Comparison of ENCODE assay signal across 20 cellular contexts in genomic region chr4:1235381-1236102, GRCh38. TPM values are rescaled to one million over a fixed set of nuclear protein-coding genes. Genes with fewer than 3 reads are reported as not detected.
DNase-seq lines count a peak whose midpoint lies in the region; ATAC-seq and TF ChIP-seq lines count a peak whose summit lies in the region.
"Had no signal": no experiment of that assay in that cellular context is flagged by ENCODE, and none has a peak within 500 bp of the region (broad histone marks: within the 10 kb centered on the region; RNA-seq: fewer than 3 reads in every experiment).

No MANE protein-coding gene starts in this region.

- no peaks in the 10 kb centered on the region for H3K4me1 Mint-ChIP-seq in activated naive CD4-positive, alpha-beta T cell treated with anti-CD3 and anti-CD28 coated beads for 36 hours (ENCODE audit: low read depth)
- peaks cover 24% of the 10 kb centered on the region for H3K4me1 Mint-ChIP-seq in central memory CD8-positive, alpha-beta T cell
- H3K4me1 Mint-ChIP-seq in nephron progenitor cell (peaks cover 32% of the 10 kb centered on the region), type B pancreatic cell (ENCODE audit: unreplicated experiment) (peaks cover 15% of the 10 kb centered on the region)
- H3K4me1 Mint-ChIP-seq: activated T-helper 17 cell treated with anti-CD3 and anti-CD28 coated beads, Interleukin-2, amount 50 U/mL, for 72 hours had no signal

- H3K79me2 ChIP-seq in MM.1S (ENCODE audit: low read length), result peaks cover 55% of the 10 kb centered on the region

- H3K4me1 ChIP-seq in MM.1S (ENCODE audit: low read length), result no peaks in the 10 kb centered on the region

- no peak overlapping the region for H2AFZ ChIP-seq in MM.1S (ENCODE audit: low read length)

- H4K20me1 ChIP-seq in MM.1S (ENCODE audit: insufficient read depth, low read length), result no peaks in the 10 kb centered on the region

- H3K27me3 Mint-ChIP-seq in activated naive CD4-positive, alpha-beta T cell treated with anti-CD3 and anti-CD28 coated beads for 36 hours (ENCODE audit: low read depth), result no peaks in the 10 kb centered on the region
- H3K27me3 Mint-ChIP-seq in central memory CD8-positive, alpha-beta T cell, result no peaks in the 10 kb centered on the region
- H3K27me3 Mint-ChIP-seq in nephron progenitor cell (ENCODE audit: low read depth, poor library complexity), result peaks cover 3% of the 10 kb centered on the region
- H3K27me3 Mint-ChIP-seq in type B pancreatic cell, result no peaks in the 10 kb centered on the region
- H3K27me3 Mint-ChIP-seq: activated T-helper 17 cell treated with anti-CD3 and anti-CD28 coated beads, Interleukin-2, amount 50 U/mL, for 72 hours had no signal

- DNase-seq in activated naive CD4-positive, alpha-beta T cell treated with anti-CD3 and anti-CD28 coated beads, Interleukin-2, amount 50 U/mL, for 16 hours, result peak; percentile 2
- DNase-seq in activated naive CD4-positive, alpha-beta T cell treated with anti-CD3 and anti-CD28 coated beads for 36 hours, result no peak
- no peak for DNase-seq in central memory CD8-positive, alpha-beta T cell (ENCODE audit: low spot score in 2 of 2)
- DNase-seq in nephron progenitor cell (no peak), type B pancreatic cell (ENCODE audit: extremely low spot score, unreplicated experiment) (no peak), MM.1S (no peak)
- no peak for DNase-seq in activated CD4-positive, alpha-beta T cell treated with anti-CD3 and anti-CD28 coated beads, Interleukin-2, amount 50 U/mL, for 1 hour
- DNase-seq: activated CD4-positive, alpha-beta T cell treated with anti-CD3 and anti-CD28 coated beads for 48 hours; EL; foreskin keratinocyte; hippocampal formation; natural killer cell; NCI-H1105 treated with DMSO at 0.1 percent for 48 hours; NCI-H524; SHP77 treated with DMSO at 0.1 percent for 48 hours; stimulated activated CD8-positive, alpha-beta memory T cell treated with anti-CD3 and anti-CD28 coated beads, Interleukin-4, amount 100 ng/mL, for 48 hours; T-helper 1 cell had no signal

- TF ChIP-seq CTCF in nephron progenitor cell (IDR thresholded peaks at IDR 0.05) (no peak), type B pancreatic cell (conservative IDR thresholded peaks at IDR 0.05) (no peak), MM.1S (IDR thresholded peaks at IDR 0.05; ENCODE audit: low read length) (no peak)

- no peak overlapping the region for H3K9ac ChIP-seq in MM.1S (ENCODE audit: low read length)

- H3K4me2 ChIP-seq in MM.1S (ENCODE audit: low read depth, low read length), result no peak overlapping the region

- H3K36me3 Mint-ChIP-seq in activated naive CD4-positive, alpha-beta T cell treated with anti-CD3 and anti-CD28 coated beads for 36 hours (ENCODE audit: low read depth), result peaks cover 18% of the 10 kb centered on the region
- peaks cover 49% of the 10 kb centered on the region for H3K36me3 Mint-ChIP-seq in central memory CD8-positive, alpha-beta T cell (ENCODE audit: insufficient read depth)
- peaks cover 59% of the 10 kb centered on the region for H3K36me3 Mint-ChIP-seq in nephron progenitor cell (ENCODE audit: low read depth)
- no peaks in the 10 kb centered on the region for H3K36me3 Mint-ChIP-seq in type B pancreatic cell
- H3K36me3 Mint-ChIP-seq: natural killer cell had no signal

- CTCF ChIA-PET in activated naive CD4-positive, alpha-beta T cell treated with anti-CD3 and anti-CD28 coated beads for 36 hours (lab: Charles Lee), result interaction anchor here (1.4 kb wide), 1 partner anchor 33 kb away, joined by 4 read pairs; no protein-coding TSS in a partner anchor

- no peaks in the 10 kb centered on the region for H3K27me3 ChIP-seq in MM.1S (replicated peaks; ENCODE audit: insufficient read depth, low read length)
- H3K27me3 ChIP-seq: BLaER1 treated with 17β-estradiol and CSF1 and Interleukin-3, amounts not matched to agents 10 nM and 100 nM; foreskin keratinocyte had no signal

- H3K9me3 Mint-ChIP-seq in activated naive CD4-positive, alpha-beta T cell treated with anti-CD3 and anti-CD28 coated beads for 36 hours, result no peaks in the 10 kb centered on the region
- no peaks in the 10 kb centered on the region for H3K9me3 Mint-ChIP-seq in central memory CD8-positive, alpha-beta T cell
- H3K9me3 Mint-ChIP-seq in nephron progenitor cell, result no peaks in the 10 kb centered on the region
- H3K9me3 Mint-ChIP-seq in type B pancreatic cell, result no peaks in the 10 kb centered on the region
- H3K9me3 Mint-ChIP-seq: activated T-helper 17 cell treated with anti-CD3 and anti-CD28 coated beads, Interleukin-2, amount 50 U/mL, for 72 hours; natural killer cell had no signal

- H3K27ac Mint-ChIP-seq in activated naive CD4-positive, alpha-beta T cell treated with anti-CD3 and anti-CD28 coated beads for 36 hours, result no peak overlapping the region
- H3K27ac Mint-ChIP-seq in central memory CD8-positive, alpha-beta T cell (ENCODE audit: low read depth), result peak overlapping the region; percentile 82
- H3K27ac Mint-ChIP-seq in nephron progenitor cell (peak overlapping the region; percentile 54), type B pancreatic cell (peak overlapping the region; percentile 53)
- H3K27ac Mint-ChIP-seq: activated T-helper 17 cell treated with anti-CD3 and anti-CD28 coated beads, Interleukin-2, amount 50 U/mL, for 72 hours had no signal

- H3K4me3 ChIP-seq in MM.1S (ENCODE audit: low read length), result no peak overlapping the region
- H3K4me3 ChIP-seq: BLaER1 treated with 17β-estradiol and CSF1 and Interleukin-3, amounts not matched to agents 10 nM and 100 nM had no signal

- no peaks in the 10 kb centered on the region for H3K9me2 ChIP-seq in MM.1S (replicated peaks; ENCODE audit: insufficient read depth, low read length)

- intact Hi-C loops in activated naive CD4-positive, alpha-beta T cell treated with anti-CD3 and anti-CD28 coated beads for 36 hours (cut with micrococcal nuclease), result no loop called here

- no peak for ATAC-seq in central memory CD8-positive, alpha-beta T cell (replicated peaks; ENCODE audit: extremely low read depth, poor library complexity, severe bottlenecking)
- no peak for ATAC-seq in HG03571 (IDR thresholded peaks at IDR 0.05; ENCODE audit: unreplicated experiment)
- ATAC-seq: activated T-helper 17 cell treated with anti-CD3 and anti-CD28 coated beads, Interleukin-2, amount 50 U/mL, for 72 hours; foreskin keratinocyte; natural killer cell had no signal

- H3K9me3 ChIP-seq in MM.1S (replicated peaks; ENCODE audit: insufficient read depth, low read length), result no peaks in the 10 kb centered on the region
- H3K9me3 ChIP-seq: BLaER1 treated with 17β-estradiol and CSF1 and Interleukin-3, amounts not matched to agents 10 nM and 100 nM had no signal

- no peaks in the 10 kb centered on the region for H3F3A ChIP-seq in MM.1S (ENCODE audit: insufficient read depth, low read length)

- H3K4me3 Mint-ChIP-seq in activated naive CD4-positive, alpha-beta T cell treated with anti-CD3 and anti-CD28 coated beads for 36 hours, result no peak overlapping the region
- no peak overlapping the region for H3K4me3 Mint-ChIP-seq in central memory CD8-positive, alpha-beta T cell
- no peak overlapping the region for H3K4me3 Mint-ChIP-seq in nephron progenitor cell
- no peak overlapping the region for H3K4me3 Mint-ChIP-seq in type B pancreatic cell
- H3K4me3 Mint-ChIP-seq: activated T-helper 17 cell treated with anti-CD3 and anti-CD28 coated beads, Interleukin-2, amount 50 U/mL, for 72 hours; natural killer cell had no signal

- H3K27ac ChIP-seq in MM.1S (ENCODE audit: low read length), result no peak overlapping the region
- H3K27ac ChIP-seq: BLaER1 treated with 17β-estradiol and CSF1 and Interleukin-3, amounts not matched to agents 10 nM and 100 nM; foreskin keratinocyte had no signal

- peaks cover 5% of the 10 kb centered on the region; the same call in 1 of the 2 replicates for H3K36me3 ChIP-seq in MM.1S (replicated peaks; ENCODE audit: insufficient read depth, low read length)

RNA-seq across cellular contexts. Expression of gene CTBP1, which starts 13.4 kb away (rescaled TPM):
- total RNA-seq in activated naive CD4-positive, alpha-beta T cell treated with anti-CD3 and anti-CD28 coated beads for 36 hours, result 100 to 1,000 TPM; 136 to 140 TPM
- total RNA-seq in type B pancreatic cell (ENCODE audit: low replicate concordance), result 147 and 165 TPM in 2 replicates

RNA-seq across cellular contexts. Expression of gene MAEA, which starts 54.1 kb away (rescaled TPM):
- total RNA-seq in activated naive CD4-positive, alpha-beta T cell treated with anti-CD3 and anti-CD28 coated beads for 36 hours, result 10 to 100 TPM; 25.2 to 29.4 TPM
- 81.5 and 98.7 TPM in 2 replicates for total RNA-seq in type B pancreatic cell (ENCODE audit: low replicate concordance)
